Comparison of ENCODE assay signal across 11 cellular contexts in genomic region chr11:108210441-108210840, GRCh38.
"Had no signal": no experiment of that assay in that cellular context is flagged by ENCODE, and none has a peak within 500 bp of the region (broad histone marks: within the 10 kb centered on the region; RNA-seq: fewer than 3 reads in every experiment).

No MANE protein-coding gene starts in this region.

- H3K27ac Mint-ChIP-seq: activated CD4-positive, alpha-beta T cell treated with anti-CD3 and anti-CD28 coated beads, Interleukin-2, amount 10 ng/mL, durations not matched to agents 24 days and 14 days had no signal

- ATAC-seq: right lobe of liver, T-helper 17 cell had no signal

- DNase-seq: activated CD4-positive, alpha-beta T cell treated with anti-CD3 and anti-CD28 coated beads, Interleukin-2, amount 10 ng/mL, durations not matched to agents 24 days and 14 days; activated gamma-delta T cell; activated T-cell treated with anti-CD3 and anti-CD28 coated beads for 4 hours; adrenal gland; colonic mucosa; esophagus squamous epithelium; hypothalamus; ovary; right lobe of liver; SIG-M5; T-helper 17 cell had no signal

- H3K27me3 Mint-ChIP-seq: activated CD4-positive, alpha-beta T cell treated with anti-CD3 and anti-CD28 coated beads, Interleukin-2, amount 10 ng/mL, durations not matched to agents 24 days and 14 days; T-helper 17 cell had no signal

- H3K4me3 Mint-ChIP-seq: activated CD4-positive, alpha-beta T cell treated with anti-CD3 and anti-CD28 coated beads, Interleukin-2, amount 10 ng/mL, durations not matched to agents 24 days and 14 days; T-helper 17 cell had no signal
